ENCODE assay signal across 8 cellular contexts in the genomic region with DNA sequence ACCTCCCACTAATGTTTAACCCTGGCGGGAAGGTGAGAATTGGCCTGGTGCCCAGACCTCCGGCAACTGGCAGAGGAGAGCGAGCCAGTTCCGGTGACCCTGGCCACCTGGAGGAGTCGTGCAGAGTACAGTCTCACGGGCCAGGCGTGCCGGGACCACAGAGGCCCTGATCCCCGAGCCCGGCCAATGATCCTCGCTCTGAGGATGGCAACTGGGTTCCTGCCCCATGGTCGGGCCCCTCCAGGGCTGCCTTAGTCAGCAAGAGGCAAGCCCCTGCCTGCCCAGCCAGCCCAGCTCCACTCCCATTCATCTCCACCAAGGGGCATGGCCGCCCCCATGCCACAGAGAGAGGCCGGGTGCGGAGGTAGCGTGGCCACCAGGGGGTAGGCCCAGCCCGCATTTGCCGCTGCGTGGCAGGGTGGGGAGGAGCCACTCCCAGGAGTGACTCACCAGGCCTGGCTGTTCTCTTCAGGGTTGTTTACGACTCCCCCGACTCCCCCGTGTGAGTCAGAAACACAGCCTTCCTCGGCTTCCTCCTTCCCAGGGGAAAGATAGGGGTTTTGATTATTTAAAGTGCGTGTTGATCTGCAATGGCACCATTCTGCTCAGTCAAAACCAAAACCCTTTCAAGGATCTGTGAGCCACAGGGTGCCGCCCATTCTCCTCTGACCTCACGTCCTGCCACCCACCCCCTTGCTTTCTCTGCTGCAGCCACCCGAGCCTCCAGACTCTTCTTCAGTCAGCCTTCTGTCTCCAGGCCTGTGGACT. TPM values are rescaled to one million over a fixed set of nuclear protein-coding genes. Genes with fewer than 3 reads are reported as not detected.
DNase-seq lines count a peak whose midpoint lies in the region; ATAC-seq and TF ChIP-seq lines count a peak whose summit lies in the region.

A gene with protein sequence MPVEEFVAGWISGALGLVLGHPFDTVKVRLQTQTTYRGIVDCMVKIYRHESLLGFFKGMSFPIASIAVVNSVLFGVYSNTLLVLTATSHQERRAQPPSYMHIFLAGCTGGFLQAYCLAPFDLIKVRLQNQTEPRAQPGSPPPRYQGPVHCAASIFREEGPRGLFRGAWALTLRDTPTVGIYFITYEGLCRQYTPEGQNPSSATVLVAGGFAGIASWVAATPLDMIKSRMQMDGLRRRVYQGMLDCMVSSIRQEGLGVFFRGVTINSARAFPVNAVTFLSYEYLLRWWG (minus strand): TSS at position 611 of the 768 bp plus-strand sequence. CDS start 695 bp downstream, outside the sequence.

- H3K27me3 ChIP-seq in HCT116 (ENCODE audit: insufficient read depth, low read length) (no peaks in the 10 kb centered on the region), MG63 (no peaks in the 10 kb centered on the region)

- no peak for TF ChIP-seq POLR2A in HCT116 (IDR thresholded peaks at IDR 0.05; ENCODE audit: borderline replicate concordance, extremely low read depth, insufficient read depth, insufficient read length)

- H3K79me2 ChIP-seq in HCT116 (ENCODE audit: insufficient read depth, low read length): peaks cover 6% of the 10 kb centered on the region; the same call in 1 of the 2 replicates

- POLR2A ChIA-PET in HCT116 (lab: Charles Lee): interaction anchor here (0.8 to 2.9 kb wide), 12 partner anchors 9 to 126 kb away, joined by 3 to 20 read pairs (median 4); a partner anchor contains a TSS

- no TSS peak for BruUV-seq in HCT116 (replicated peaks; lab: Mats Ljungman, UMichigan)

- ATAC-seq in HCT116: peak; percentile 83

- peak within 1 kb of the TSS; percentile 85 for H3K4me2 ChIP-seq in HCT116 (ENCODE audit: low read length)

- H3K9me2 ChIP-seq in HCT116 (ENCODE audit: insufficient read depth): no peaks in the 10 kb centered on the region

- RAD21 ChIA-PET in HCT116 (lab: Charles Lee; ENCODE audit: low non-redundant PET in 1 of 2, low total read pairs in 2 of 2, uncharacterized antibody in 2 of 2, unreplicated experiment in 2 of 2): interaction anchor here in 1 of 2 experiments (1.3 kb wide), 1 partner anchor 111 kb away, joined by 3 read pairs; no protein-coding TSS in a partner anchor

- H2AFZ ChIP-seq in HCT116 (ENCODE audit: low read depth, low read length, poor library complexity, severe bottlenecking): peak within 1 kb of the TSS; percentile 31

- CTCF ChIA-PET in HCT116 (lab: Charles Lee): interaction anchor here (0.6 to 1.9 kb wide), 7 partner anchors 34 to 129 kb away, joined by 3 to 8 read pairs (median 5); no protein-coding TSS in a partner anchor

- TF ChIP-seq CTCF in HCT116 (IDR thresholded peaks at IDR 0.05 in 2 of 3, conservative IDR thresholded peaks at IDR 0.05 in 1 of 3; ENCODE audit: borderline replicate concordance in 1 of 3, insufficient read depth in 1 of 3, low read depth in 2 of 3, low read length in 2 of 3) (peak in 2 of 3 experiments; percentile 63 to 75; a peak in 4 of 6 replicates), fibroblast of villous mesenchyme (IDR thresholded peaks at IDR 0.05; ENCODE audit: insufficient read depth, low read depth, low read length) (peak; percentile 79)

- H3K4me3 ChIP-seq in HCT116 (replicated peaks in 1 of 2; ENCODE audit: low read depth in 1 of 2, low read length in 2 of 2): peak within 1 kb of the TSS; percentile 46 to 55
- H3K4me3 ChIP-seq in MG63: peak within 1 kb of the TSS; percentile 30
- peak within 1 kb of the TSS; percentile 48 for H3K4me3 ChIP-seq in fibroblast of villous mesenchyme (ENCODE audit: low read depth, low read length)

- H3K27ac ChIP-seq in HCT116 (ENCODE audit: low read depth, low read length) (peak within 1 kb of the TSS; percentile 99), substantia nigra (ENCODE audit: low read depth, low read length, poor library complexity, severe bottlenecking) (peak within 1 kb of the TSS; percentile 100)

- peaks cover 55 to 69% of the 10 kb centered on the region in 2 experiments for H3K4me1 ChIP-seq in HCT116 (ENCODE audit: control insufficient read depth in 1 of 2, insufficient read depth in 2 of 2, low read length in 2 of 2)

- intact Hi-C loops in HCT116 (cut with micrococcal nuclease): loop anchor here (1.0 to 5.0 kb wide), 5 partner anchors 16 to 190 kb away; a partner anchor contains a TSS

- H3K9ac ChIP-seq in HCT116 (ENCODE audit: low read length): peak within 1 kb of the TSS; percentile 70

- H3K36me3 ChIP-seq in HCT116 (ENCODE audit: control insufficient read depth in 1 of 2, insufficient read depth in 2 of 2, low read length in 2 of 2) (no peaks in the 10 kb centered on the region), MG63 (0 out of 2 replicates have a peak, but pooled peaks cover under 1% of the 10 kb centered on the region)

- no peaks in the 10 kb centered on the region for H4K20me1 ChIP-seq in HCT116 (ENCODE audit: insufficient read depth)

- H3K9me3 ChIP-seq in HCT116 (ENCODE audit: control insufficient read depth in 1 of 2, insufficient read depth in 1 of 2, low read depth in 1 of 2, low read length in 2 of 2): no peaks in the 10 kb centered on the region
- H3K9me3 ChIP-seq in MG63: no peaks in the 10 kb centered on the region

- no peak for TF ChIP-seq RAD21 in HCT116 (IDR thresholded peaks at IDR 0.05; ENCODE audit: low read depth)

- DNase-seq in GM04504 (ENCODE audit: low read depth) (peak; percentile 99), HCT116 (ENCODE audit: low read depth, low spot score) (peak; percentile 92), MG63 (peak; percentile 99), SHP77 treated with DMSO at 0.1 percent for 48 hours (lab: John Stamatoyannopoulos, UW) (peak; percentile 85), fibroblast of villous mesenchyme (ENCODE audit: low read depth) (peak; percentile 100), non-pigmented ciliary epithelial cell (ENCODE audit: low read depth) (peak; percentile 90), substantia nigra (lab: John Stamatoyannopoulos, UW) (peak; percentile 46 to 91 (median 80))
- DNase-seq in activated effector memory CD4-positive, alpha-beta T cell treated with Interleukin-2 at 50 U/mL for 16 hours: peak; percentile 90

TF ChIP-seq in HCT116, 20 proteins besides CTCF, POLR2A, EP300 and RAD21:
- TF ChIP-seq YY1 (IDR thresholded peaks at IDR 0.05; ENCODE audit: extremely low read depth, insufficient replicate concordance, low read depth, low read length) (peak; percentile 77), FOSL1 (IDR thresholded peaks at IDR 0.05; ENCODE audit: low read depth) (no peak), TCF7L2 (IDR thresholded peaks at IDR 0.05; ENCODE audit: borderline replicate concordance, extremely low read depth, insufficient read depth, insufficient read length) (peak; percentile 30), POLR2AphosphoS5 (IDR thresholded peaks at IDR 0.05; ENCODE audit: low read depth, low read length) (peak; percentile 53), ZFX (IDR thresholded peaks at IDR 0.05) (peak; percentile 53; the same call in 1 of the 2 replicates), CBX3 (IDR thresholded peaks at IDR 0.05; ENCODE audit: low read depth) (no peak)
- TF ChIP-seq, protein P1, sequence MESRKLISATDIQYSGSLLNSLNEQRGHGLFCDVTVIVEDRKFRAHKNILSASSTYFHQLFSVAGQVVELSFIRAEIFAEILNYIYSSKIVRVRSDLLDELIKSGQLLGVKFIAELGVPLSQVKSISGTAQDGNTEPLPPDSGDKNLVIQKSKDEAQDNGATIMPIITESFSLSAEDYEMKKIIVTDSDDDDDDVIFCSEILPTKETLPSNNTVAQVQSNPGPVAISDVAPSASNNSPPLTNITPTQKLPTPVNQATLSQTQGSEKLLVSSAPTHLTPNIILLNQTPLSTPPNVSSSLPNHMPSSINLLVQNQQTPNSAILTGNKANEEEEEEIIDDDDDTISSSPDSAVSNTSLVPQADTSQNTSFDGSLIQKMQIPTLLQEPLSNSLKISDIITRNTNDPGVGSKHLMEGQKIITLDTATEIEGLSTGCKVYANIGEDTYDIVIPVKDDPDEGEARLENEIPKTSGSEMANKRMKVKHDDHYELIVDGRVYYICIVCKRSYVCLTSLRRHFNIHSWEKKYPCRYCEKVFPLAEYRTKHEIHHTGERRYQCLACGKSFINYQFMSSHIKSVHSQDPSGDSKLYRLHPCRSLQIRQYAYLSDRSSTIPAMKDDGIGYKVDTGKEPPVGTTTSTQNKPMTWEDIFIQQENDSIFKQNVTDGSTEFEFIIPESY (IDR thresholded peaks at IDR 0.05; ENCODE audit: extremely low read depth, insufficient replicate concordance, low read length): no peak

RNA-seq across cellular contexts. Expression of the gene that starts here (rescaled TPM):
- total RNA-seq in HCT116 (2021; ENCODE audit: unreplicated experiment) (3.9 TPM), fibroblast of villous mesenchyme (1.7 and 2.9 TPM in 2 replicates)
- polyA plus RNA-seq in HCT116 (2012): 2.0 and 2.3 TPM in 2 replicates
- 1.9 TPM in 2 replicates for total RNA-seq in MG63 (2014; rRNA removed; shearing (Covaris generic); ENCODE audit: low replicate concordance)

Comparison
In these comparisons a context has a peak if more than half of its experiments do, and no peak if none do; other contexts are left out.
1. Peak in every context shown above with its lines: DNase-seq, ATAC-seq, H3K4me3 ChIP-seq and H3K27ac ChIP-seq.